1 cellular context compared by ENCODE assay signal in the genomic region with DNA sequence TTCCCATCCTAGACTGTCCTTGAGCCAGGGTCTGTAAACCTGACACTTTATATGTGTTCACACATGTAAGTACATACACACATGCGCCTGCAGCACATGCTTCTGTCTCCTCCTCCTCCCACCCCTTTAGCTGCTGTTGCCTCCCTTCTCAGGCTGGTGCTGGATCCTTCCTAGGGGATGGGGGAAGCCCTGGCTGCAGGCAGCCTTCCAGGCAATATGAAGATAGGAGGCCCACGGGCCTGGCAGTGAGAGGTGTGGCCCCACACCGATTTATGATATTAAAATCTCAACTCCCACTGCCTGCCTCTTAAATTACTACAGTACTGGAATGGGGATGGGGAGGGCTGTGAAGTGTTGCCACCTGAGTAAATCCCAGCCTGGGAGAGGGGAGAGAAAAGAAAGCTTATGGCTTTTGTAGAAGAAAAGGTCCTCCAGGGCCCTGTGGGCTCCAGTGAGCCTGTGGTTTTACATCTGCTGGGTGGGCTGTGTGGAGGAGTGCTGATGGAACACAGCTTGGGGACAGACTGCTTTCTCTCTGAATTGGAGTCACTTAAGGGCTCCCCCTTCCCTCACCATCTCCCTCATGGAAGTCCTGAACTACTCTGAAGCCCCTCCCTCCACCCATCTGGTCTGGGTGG.
A peak's percentile ranks its signal among the peaks of the same experiment; 100 is the strongest.
TF ChIP-seq lines count a peak whose summit lies in the region.

No MANE protein-coding gene starts in this region.

TF ChIP-seq in HepG2, 621 proteins besides CTCF, POLR2A, EP300 and RAD21 (continued from another document and continues in another):
- TF ChIP-seq PAWR (CRISPR knock-in tag; IDR thresholded peaks at IDR 0.05; ENCODE audit: borderline replicate concordance) = peak; percentile 44; the same call in 1 of the 2 replicates
- TF ChIP-seq FOXP1 (IDR thresholded peaks at IDR 0.05) = no peak
- no peak for TF ChIP-seq FOXP1 (CRISPR knock-in tag; IDR thresholded peaks at IDR 0.05)
- TF ChIP-seq ZNF451 (CRISPR knock-in tag; IDR thresholded peaks at IDR 0.05) = no peak
- no peak for TF ChIP-seq TSC22D2 (CRISPR knock-in tag; IDR thresholded peaks at IDR 0.05; ENCODE audit: borderline replicate concordance)
- TF ChIP-seq NFKB2 (CRISPR knock-in tag; IDR thresholded peaks at IDR 0.05; ENCODE audit: borderline replicate concordance) = 0 out of 2 replicates have a peak, but pooled peaks have one; percentile 22
- no peak for TF ChIP-seq ZNF550 (CRISPR knock-in tag; IDR thresholded peaks at IDR 0.05; ENCODE audit: borderline replicate concordance)
- no peak for TF ChIP-seq GPN1 (CRISPR knock-in tag; IDR thresholded peaks at IDR 0.05; ENCODE audit: borderline replicate concordance)
- no peak for TF ChIP-seq NFATC3 (CRISPR knock-in tag; IDR thresholded peaks at IDR 0.05)
- TF ChIP-seq IRX3 (CRISPR knock-in tag; IDR thresholded peaks at IDR 0.05; ENCODE audit: borderline replicate concordance, low read depth) = no peak
- no peak for TF ChIP-seq ZNF282 (IDR thresholded peaks at IDR 0.05; ENCODE audit: partially characterized antibody)
- no peak for TF ChIP-seq ZNF230 (CRISPR knock-in tag; IDR thresholded peaks at IDR 0.05)
- TF ChIP-seq ZSCAN31 (CRISPR knock-in tag; IDR thresholded peaks at IDR 0.05; ENCODE audit: low read depth) = no peak
- 0 out of 2 replicates have a peak, but pooled peaks have one; percentile 12 for TF ChIP-seq EEA1 (CRISPR knock-in tag; IDR thresholded peaks at IDR 0.05; ENCODE audit: borderline replicate concordance)
- TF ChIP-seq ZNF234 (CRISPR knock-in tag; conservative IDR thresholded peaks at IDR 0.05) = no peak
- no peak for TF ChIP-seq ZNF3 (CRISPR knock-in tag; IDR thresholded peaks at IDR 0.05)
- TF ChIP-seq POGZ (CRISPR knock-in tag; IDR thresholded peaks at IDR 0.05) = no peak
- TF ChIP-seq, protein P1, sequence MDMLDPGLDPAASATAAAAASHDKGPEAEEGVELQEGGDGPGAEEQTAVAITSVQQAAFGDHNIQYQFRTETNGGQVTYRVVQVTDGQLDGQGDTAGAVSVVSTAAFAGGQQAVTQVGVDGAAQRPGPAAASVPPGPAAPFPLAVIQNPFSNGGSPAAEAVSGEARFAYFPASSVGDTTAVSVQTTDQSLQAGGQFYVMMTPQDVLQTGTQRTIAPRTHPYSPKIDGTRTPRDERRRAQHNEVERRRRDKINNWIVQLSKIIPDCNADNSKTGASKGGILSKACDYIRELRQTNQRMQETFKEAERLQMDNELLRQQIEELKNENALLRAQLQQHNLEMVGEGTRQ (IDR thresholded peaks at IDR 0.05; ENCODE audit: low read depth, low read length) = no peak
- TF ChIP-seq, protein P1 (CRISPR knock-in tag; IDR thresholded peaks at IDR 0.05; ENCODE audit: borderline replicate concordance) = no peak
- no peak for TF ChIP-seq ZNF460 (CRISPR knock-in tag; IDR thresholded peaks at IDR 0.05; ENCODE audit: borderline replicate concordance)
- TF ChIP-seq, protein P2, sequence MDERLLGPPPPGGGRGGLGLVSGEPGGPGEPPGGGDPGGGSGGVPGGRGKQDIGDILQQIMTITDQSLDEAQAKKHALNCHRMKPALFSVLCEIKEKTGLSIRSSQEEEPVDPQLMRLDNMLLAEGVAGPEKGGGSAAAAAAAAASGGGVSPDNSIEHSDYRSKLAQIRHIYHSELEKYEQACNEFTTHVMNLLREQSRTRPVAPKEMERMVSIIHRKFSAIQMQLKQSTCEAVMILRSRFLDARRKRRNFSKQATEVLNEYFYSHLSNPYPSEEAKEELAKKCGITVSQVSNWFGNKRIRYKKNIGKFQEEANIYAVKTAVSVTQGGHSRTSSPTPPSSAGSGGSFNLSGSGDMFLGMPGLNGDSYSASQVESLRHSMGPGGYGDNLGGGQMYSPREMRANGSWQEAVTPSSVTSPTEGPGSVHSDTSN (CRISPR knock-in tag; IDR thresholded peaks at IDR 0.05) = 0 out of 2 replicates have a peak, but pooled peaks have one; percentile 3
- no peak for TF ChIP-seq AHR (CRISPR knock-in tag; IDR thresholded peaks at IDR 0.05)
- TF ChIP-seq, protein P3, sequence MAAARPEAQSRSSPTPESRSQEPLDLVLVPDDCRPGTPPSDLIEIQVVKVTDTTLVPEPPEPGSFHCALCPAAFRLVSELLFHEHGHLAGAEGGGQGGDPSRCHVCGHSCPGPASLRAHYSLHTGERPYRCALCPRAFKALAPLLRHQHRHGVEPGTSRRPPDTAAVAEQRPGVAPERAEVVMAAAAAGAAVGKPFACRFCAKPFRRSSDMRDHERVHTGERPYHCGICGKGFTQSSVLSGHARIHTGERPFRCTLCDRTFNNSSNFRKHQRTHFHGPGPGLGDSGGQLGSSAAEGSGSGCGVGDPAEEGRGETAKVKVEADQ (CRISPR knock-in tag; IDR thresholded peaks at IDR 0.05; ENCODE audit: borderline replicate concordance) = no peak
- TF ChIP-seq RBFOX2 (IDR thresholded peaks at IDR 0.05; ENCODE audit: low read depth, low read length) = no peak
- TF ChIP-seq LCORL (IDR thresholded peaks at IDR 0.05) = no peak
- TF ChIP-seq LCORL (CRISPR knock-in tag; IDR thresholded peaks at IDR 0.05) = no peak
- TF ChIP-seq, protein P4, sequence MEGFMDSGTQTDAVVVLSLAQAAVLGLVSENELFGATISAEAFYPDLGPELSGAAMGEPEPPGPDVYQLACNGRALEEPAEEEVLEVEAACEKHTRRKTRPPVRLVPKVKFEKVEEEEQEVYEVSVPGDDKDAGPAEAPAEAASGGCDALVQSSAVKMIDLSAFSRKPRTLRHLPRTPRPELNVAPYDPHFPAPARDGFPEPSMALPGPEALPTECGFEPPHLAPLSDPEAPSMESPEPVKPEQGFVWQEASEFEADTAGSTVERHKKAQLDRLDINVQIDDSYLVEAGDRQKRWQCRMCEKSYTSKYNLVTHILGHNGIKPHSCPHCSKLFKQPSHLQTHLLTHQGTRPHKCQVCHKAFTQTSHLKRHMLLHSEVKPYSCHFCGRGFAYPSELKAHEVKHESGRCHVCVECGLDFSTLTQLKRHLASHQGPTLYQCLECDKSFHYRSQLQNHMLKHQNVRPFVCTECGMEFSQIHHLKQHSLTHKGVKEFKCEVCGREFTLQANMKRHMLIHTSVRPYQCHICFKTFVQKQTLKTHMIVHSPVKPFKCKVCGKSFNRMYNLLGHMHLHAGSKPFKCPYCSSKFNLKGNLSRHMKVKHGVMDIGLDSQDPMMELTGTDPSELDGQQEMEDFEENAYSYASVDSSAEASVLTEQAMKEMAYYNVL (CRISPR knock-in tag; IDR thresholded peaks at IDR 0.05; ENCODE audit: borderline replicate concordance) = no peak
- 0 out of 2 replicates have a peak, but pooled peaks have one; percentile 27 for TF ChIP-seq ZNF34 (CRISPR knock-in tag; IDR thresholded peaks at IDR 0.05; ENCODE audit: borderline replicate concordance)
- TF ChIP-seq KDM5A (IDR thresholded peaks at IDR 0.05; ENCODE audit: borderline replicate concordance, low read length) = no peak
- TF ChIP-seq ZBTB8A (CRISPR knock-in tag; IDR thresholded peaks at IDR 0.05; ENCODE audit: borderline replicate concordance, low read depth) = no peak
- no peak for TF ChIP-seq GABPA (IDR thresholded peaks at IDR 0.05; ENCODE audit: low read depth, low read length)
- TF ChIP-seq GABPA (CRISPR knock-in tag; IDR thresholded peaks at IDR 0.05; ENCODE audit: low read depth) = no peak
- no peak for TF ChIP-seq ZFP36L1 (CRISPR knock-in tag; IDR thresholded peaks at IDR 0.05)
- no peak for TF ChIP-seq ZNF17 (CRISPR knock-in tag; IDR thresholded peaks at IDR 0.05)
- TF ChIP-seq RFX3 (CRISPR knock-in tag; IDR thresholded peaks at IDR 0.05) = no peak
- TF ChIP-seq, protein P5, sequence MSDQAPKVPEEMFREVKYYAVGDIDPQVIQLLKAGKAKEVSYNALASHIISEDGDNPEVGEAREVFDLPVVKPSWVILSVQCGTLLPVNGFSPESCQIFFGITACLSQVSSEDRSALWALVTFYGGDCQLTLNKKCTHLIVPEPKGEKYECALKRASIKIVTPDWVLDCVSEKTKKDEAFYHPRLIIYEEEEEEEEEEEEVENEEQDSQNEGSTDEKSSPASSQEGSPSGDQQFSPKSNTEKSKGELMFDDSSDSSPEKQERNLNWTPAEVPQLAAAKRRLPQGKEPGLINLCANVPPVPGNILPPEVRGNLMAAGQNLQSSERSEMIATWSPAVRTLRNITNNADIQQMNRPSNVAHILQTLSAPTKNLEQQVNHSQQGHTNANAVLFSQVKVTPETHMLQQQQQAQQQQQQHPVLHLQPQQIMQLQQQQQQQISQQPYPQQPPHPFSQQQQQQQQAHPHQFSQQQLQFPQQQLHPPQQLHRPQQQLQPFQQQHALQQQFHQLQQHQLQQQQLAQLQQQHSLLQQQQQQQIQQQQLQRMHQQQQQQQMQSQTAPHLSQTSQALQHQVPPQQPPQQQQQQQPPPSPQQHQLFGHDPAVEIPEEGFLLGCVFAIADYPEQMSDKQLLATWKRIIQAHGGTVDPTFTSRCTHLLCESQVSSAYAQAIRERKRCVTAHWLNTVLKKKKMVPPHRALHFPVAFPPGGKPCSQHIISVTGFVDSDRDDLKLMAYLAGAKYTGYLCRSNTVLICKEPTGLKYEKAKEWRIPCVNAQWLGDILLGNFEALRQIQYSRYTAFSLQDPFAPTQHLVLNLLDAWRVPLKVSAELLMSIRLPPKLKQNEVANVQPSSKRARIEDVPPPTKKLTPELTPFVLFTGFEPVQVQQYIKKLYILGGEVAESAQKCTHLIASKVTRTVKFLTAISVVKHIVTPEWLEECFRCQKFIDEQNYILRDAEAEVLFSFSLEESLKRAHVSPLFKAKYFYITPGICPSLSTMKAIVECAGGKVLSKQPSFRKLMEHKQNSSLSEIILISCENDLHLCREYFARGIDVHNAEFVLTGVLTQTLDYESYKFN (CRISPR knock-in tag; conservative IDR thresholded peaks at IDR 0.05) = no peak
- no peak for TF ChIP-seq TCF12 (IDR thresholded peaks at IDR 0.05)
- TF ChIP-seq TCF12 (CRISPR knock-in tag; IDR thresholded peaks at IDR 0.05) = no peak
- TF ChIP-seq, protein P6, sequence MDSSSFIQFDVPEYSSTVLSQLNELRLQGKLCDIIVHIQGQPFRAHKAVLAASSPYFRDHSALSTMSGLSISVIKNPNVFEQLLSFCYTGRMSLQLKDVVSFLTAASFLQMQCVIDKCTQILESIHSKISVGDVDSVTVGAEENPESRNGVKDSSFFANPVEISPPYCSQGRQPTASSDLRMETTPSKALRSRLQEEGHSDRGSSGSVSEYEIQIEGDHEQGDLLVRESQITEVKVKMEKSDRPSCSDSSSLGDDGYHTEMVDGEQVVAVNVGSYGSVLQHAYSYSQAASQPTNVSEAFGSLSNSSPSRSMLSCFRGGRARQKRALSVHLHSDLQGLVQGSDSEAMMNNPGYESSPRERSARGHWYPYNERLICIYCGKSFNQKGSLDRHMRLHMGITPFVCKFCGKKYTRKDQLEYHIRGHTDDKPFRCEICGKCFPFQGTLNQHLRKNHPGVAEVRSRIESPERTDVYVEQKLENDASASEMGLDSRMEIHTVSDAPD (CRISPR knock-in tag; IDR thresholded peaks at IDR 0.05) = no peak
- peak; percentile 91 for TF ChIP-seq ZBTB3 (CRISPR knock-in tag; IDR thresholded peaks at IDR 0.05; ENCODE audit: borderline replicate concordance, low read depth)
- TF ChIP-seq PCBP2 (optimal IDR thresholded peaks at IDR 0.05; ENCODE audit: low read depth, low read length, poor library complexity, severe bottlenecking) = no peak
- no peak for TF ChIP-seq ARHGAP35 (CRISPR knock-in tag; IDR thresholded peaks at IDR 0.05; ENCODE audit: borderline replicate concordance)
- TF ChIP-seq ZBTB20 (CRISPR knock-in tag; IDR thresholded peaks at IDR 0.05; ENCODE audit: borderline replicate concordance, low read depth) = no peak
- TF ChIP-seq, protein P7, sequence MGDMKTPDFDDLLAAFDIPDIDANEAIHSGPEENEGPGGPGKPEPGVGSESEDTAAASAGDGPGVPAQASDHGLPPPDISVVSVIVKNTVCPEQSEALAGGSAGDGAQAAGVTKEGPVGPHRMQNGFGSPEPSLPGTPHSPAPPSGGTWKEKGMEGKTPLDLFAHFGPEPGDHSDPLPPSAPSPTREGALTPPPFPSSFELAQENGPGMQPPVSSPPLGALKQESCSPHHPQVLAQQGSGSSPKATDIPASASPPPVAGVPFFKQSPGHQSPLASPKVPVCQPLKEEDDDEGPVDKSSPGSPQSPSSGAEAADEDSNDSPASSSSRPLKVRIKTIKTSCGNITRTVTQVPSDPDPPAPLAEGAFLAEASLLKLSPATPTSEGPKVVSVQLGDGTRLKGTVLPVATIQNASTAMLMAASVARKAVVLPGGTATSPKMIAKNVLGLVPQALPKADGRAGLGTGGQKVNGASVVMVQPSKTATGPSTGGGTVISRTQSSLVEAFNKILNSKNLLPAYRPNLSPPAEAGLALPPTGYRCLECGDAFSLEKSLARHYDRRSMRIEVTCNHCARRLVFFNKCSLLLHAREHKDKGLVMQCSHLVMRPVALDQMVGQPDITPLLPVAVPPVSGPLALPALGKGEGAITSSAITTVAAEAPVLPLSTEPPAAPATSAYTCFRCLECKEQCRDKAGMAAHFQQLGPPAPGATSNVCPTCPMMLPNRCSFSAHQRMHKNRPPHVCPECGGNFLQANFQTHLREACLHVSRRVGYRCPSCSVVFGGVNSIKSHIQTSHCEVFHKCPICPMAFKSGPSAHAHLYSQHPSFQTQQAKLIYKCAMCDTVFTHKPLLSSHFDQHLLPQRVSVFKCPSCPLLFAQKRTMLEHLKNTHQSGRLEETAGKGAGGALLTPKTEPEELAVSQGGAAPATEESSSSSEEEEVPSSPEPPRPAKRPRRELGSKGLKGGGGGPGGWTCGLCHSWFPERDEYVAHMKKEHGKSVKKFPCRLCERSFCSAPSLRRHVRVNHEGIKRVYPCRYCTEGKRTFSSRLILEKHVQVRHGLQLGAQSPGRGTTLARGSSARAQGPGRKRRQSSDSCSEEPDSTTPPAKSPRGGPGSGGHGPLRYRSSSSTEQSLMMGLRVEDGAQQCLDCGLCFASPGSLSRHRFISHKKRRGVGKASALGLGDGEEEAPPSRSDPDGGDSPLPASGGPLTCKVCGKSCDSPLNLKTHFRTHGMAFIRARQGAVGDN (CRISPR knock-in tag; IDR thresholded peaks at IDR 0.05) = no peak
- TF ChIP-seq, protein P8, sequence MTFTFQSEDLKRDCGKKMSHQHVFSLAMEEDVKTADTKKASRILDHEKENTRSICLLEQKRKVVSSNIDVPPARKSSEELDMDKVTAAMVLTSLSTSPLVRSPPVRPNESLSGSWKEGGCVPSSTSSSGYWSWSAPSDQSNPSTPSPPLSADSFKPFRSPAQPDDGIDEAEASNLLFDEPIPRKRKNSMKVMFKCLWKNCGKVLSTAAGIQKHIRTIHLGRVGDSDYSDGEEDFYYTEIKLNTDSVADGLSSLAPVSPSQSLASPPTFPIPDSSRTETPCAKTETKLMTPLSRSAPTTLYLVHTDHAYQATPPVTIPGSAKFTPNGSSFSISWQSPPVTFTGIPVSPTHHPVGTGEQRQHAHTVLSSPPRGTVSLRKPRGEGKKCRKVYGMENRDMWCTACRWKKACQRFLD (CRISPR knock-in tag; IDR thresholded peaks at IDR 0.05; ENCODE audit: borderline replicate concordance) = no peak
- TF ChIP-seq ZFP36 (IDR thresholded peaks at IDR 0.05; ENCODE audit: borderline replicate concordance, low read depth, low read length, partially characterized antibody) = no peak
